In the genomic region with DNA sequence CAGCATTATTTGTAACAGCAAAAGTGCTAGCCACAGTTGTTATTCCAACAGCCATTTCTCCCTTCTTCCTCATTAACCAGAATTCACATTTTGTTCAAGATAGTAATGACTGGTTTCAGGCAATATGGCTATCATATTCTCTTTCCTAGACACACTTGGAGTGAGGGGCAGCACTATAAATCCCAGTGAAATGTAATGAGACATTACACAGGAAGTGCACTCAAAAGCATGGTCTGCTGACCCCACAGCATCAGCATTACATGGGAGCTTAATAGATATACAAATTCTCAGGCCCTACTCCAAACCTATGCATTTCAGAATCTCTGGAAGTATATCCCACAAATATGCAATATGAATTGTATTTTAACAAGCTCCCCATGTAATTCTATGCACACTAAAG, we compare ENCODE assay signal across 22 cellular contexts. TPM values are rescaled to one million over a fixed set of nuclear protein-coding genes. Genes with fewer than 3 reads are reported as not detected.
DNase-seq lines count a peak whose midpoint lies in the region; ATAC-seq and TF ChIP-seq lines count a peak whose summit lies in the region.
"Had no signal": no experiment of that assay in that cellular context is flagged by ENCODE, and none has a peak within 500 bp of the region (broad histone marks: within the 10 kb centered on the region; RNA-seq: fewer than 3 reads in every experiment).

No MANE protein-coding gene starts in this region.

- DNase-seq in GM23338 (ENCODE audit: low spot score), result no peak
- peak; percentile 3 for DNase-seq in NCI-H69 (lab: John Stamatoyannopoulos, UW)
- no peak for DNase-seq in WTC11 (ENCODE audit: low spot score)
- peak; percentile 54 for DNase-seq in left kidney (ENCODE audit: low read depth, low spot score)
- DNase-seq in middle frontal gyrus (ENCODE audit: extremely low spot score, low spot score), result no peak
- DNase-seq in T-helper 9 cell, result no peak
- no peak for DNase-seq in T-helper 2 cell treated with Interferon-gamma antibody and Interleukin-4, amounts not matched to agents 5 μg/mL and 100 μg/mL, for 36 hours (ENCODE audit: low spot score)
- no peak for DNase-seq in aorta
- DNase-seq: AML-193; BE2C; CD4-positive, alpha-beta T cell; CD8-positive, alpha-beta memory T cell; DMS 273 treated with DMSO at 0.1 percent for 48 hours; DMS79; EL; GDM1; H7; HCEC 1CT had no signal

- H3K9me2 ChIP-seq in GM23338 (ENCODE audit: insufficient read depth), result no peaks in the 10 kb centered on the region

- intact Hi-C loops in aorta (cut with DNase I), result no loop called here

- CTCF ChIA-PET in WTC11 (lab: Charles Lee), result interaction anchor here (0.6 kb wide), 1 partner anchor 136 kb away, joined by 4 read pairs; no protein-coding TSS in a partner anchor

- H3K27ac ChIP-seq in GM23338 (ENCODE audit: low read depth) (no peak overlapping the region), aorta (ENCODE audit: low read depth in 1 of 2, low read length in 2 of 2) (no peak overlapping the region)
- H3K27ac ChIP-seq: 22Rv1; BLaER1 treated with 17β-estradiol and CSF1 and Interleukin-3, amounts not matched to agents 10 nM and 100 nM had no signal

- H3K9me3 Mint-ChIP-seq in GM23338 (no peaks in the 10 kb centered on the region), WTC11 (0 out of 2 replicates have a peak, but pooled peaks cover 2% of the 10 kb centered on the region)
- no peaks in the 10 kb centered on the region for H3K9me3 Mint-ChIP-seq in T-helper 2 cell treated with Interferon-gamma antibody and Interleukin-4, amounts not matched to agents 5 μg/mL and 100 μg/mL, for 36 hours
- H3K9me3 Mint-ChIP-seq: CD14-positive monocyte; CD4-positive, alpha-beta T cell; CD8-positive, alpha-beta memory T cell had no signal

- H3F3A ChIP-seq in GM23338 (replicated peaks; ENCODE audit: low read depth), result no peaks in the 10 kb centered on the region

- 0 out of 2 replicates have a peak, but pooled peaks cover 7% of the 10 kb centered on the region for H4K20me1 ChIP-seq in GM23338 (replicated peaks; ENCODE audit: insufficient read depth)

- H3K27me3 Mint-ChIP-seq in GM23338 (ENCODE audit: insufficient read depth, low read depth, poor library complexity) (no peaks in the 10 kb centered on the region), WTC11 (ENCODE audit: low read depth) (no peaks in the 10 kb centered on the region)
- H3K27me3 Mint-ChIP-seq in T-helper 2 cell treated with Interferon-gamma antibody and Interleukin-4, amounts not matched to agents 5 μg/mL and 100 μg/mL, for 36 hours (ENCODE audit: low read depth), result no peaks in the 10 kb centered on the region
- H3K27me3 Mint-ChIP-seq: CD4-positive, alpha-beta T cell; CD8-positive, alpha-beta memory T cell had no signal

- TF ChIP-seq CTCF in GM23338 (conservative IDR thresholded peaks at IDR 0.05; ENCODE audit: low read depth in 2 of 2) (no peak), WTC11 (IDR thresholded peaks at IDR 0.05) (no peak)

- peak overlapping the region; percentile 23; the same call in 1 of the 2 replicates for H3K27ac Mint-ChIP-seq in GM23338
- peak overlapping the region; percentile 57; the same call in 1 of the 2 replicates for H3K27ac Mint-ChIP-seq in WTC11
- H3K27ac Mint-ChIP-seq in T-helper 2 cell treated with Interferon-gamma antibody and Interleukin-4, amounts not matched to agents 5 μg/mL and 100 μg/mL, for 36 hours, result no peak overlapping the region
- H3K27ac Mint-ChIP-seq: CD14-positive monocyte; CD4-positive, alpha-beta T cell; CD8-positive, alpha-beta memory T cell had no signal

- H3K36me3 Mint-ChIP-seq in GM23338 (ENCODE audit: low read depth) (peaks cover 13% of the 10 kb centered on the region; the same call in 2 of the 3 replicates), WTC11 (peaks cover 24% of the 10 kb centered on the region)
- peaks cover 29% of the 10 kb centered on the region for H3K36me3 Mint-ChIP-seq in T-helper 2 cell treated with Interferon-gamma antibody and Interleukin-4, amounts not matched to agents 5 μg/mL and 100 μg/mL, for 36 hours (ENCODE audit: low read depth)

- H3K4me1 Mint-ChIP-seq in GM23338, result peaks cover 21% of the 10 kb centered on the region
- peaks cover 26% of the 10 kb centered on the region for H3K4me1 Mint-ChIP-seq in WTC11
- peaks cover 2% of the 10 kb centered on the region for H3K4me1 Mint-ChIP-seq in T-helper 2 cell treated with Interferon-gamma antibody and Interleukin-4, amounts not matched to agents 5 μg/mL and 100 μg/mL, for 36 hours (ENCODE audit: low read depth)

- no peak overlapping the region for H3K4me3 Mint-ChIP-seq in GM23338
- no peak overlapping the region for H3K4me3 Mint-ChIP-seq in WTC11
- no peak overlapping the region for H3K4me3 Mint-ChIP-seq in T-helper 2 cell treated with Interferon-gamma antibody and Interleukin-4, amounts not matched to agents 5 μg/mL and 100 μg/mL, for 36 hours
- H3K4me3 Mint-ChIP-seq: CD14-positive monocyte; CD4-positive, alpha-beta T cell; CD8-positive, alpha-beta memory T cell had no signal

- POLR2A ChIA-PET in WTC11 (lab: Charles Lee), result interaction anchor here (0.7 kb wide), 1 partner anchor 9 kb away, joined by 4 read pairs; no protein-coding TSS in a partner anchor

- peaks cover 14% of the 10 kb centered on the region; the same call in 1 of the 2 replicates for H3K36me3 ChIP-seq in GM23338 (ENCODE audit: insufficient read depth)
- no peaks in the 10 kb centered on the region for H3K36me3 ChIP-seq in aorta (ENCODE audit: control insufficient read depth in 1 of 2, insufficient read depth in 2 of 2, low read length in 1 of 2)

- H3K4me2 ChIP-seq in GM23338, result no peak overlapping the region
- H3K4me2 ChIP-seq: BLaER1 treated with 17β-estradiol and CSF1 and Interleukin-3, amounts not matched to agents 10 nM and 100 nM had no signal

- no peaks in the 10 kb centered on the region for H3K9me3 ChIP-seq in aorta (ENCODE audit: control insufficient read depth, low read length)
- H3K9me3 ChIP-seq: BE2C had no signal

- H3K4me1 ChIP-seq in GM23338 (ENCODE audit: insufficient read depth), result peaks cover 19% of the 10 kb centered on the region; the same call in 1 of the 2 replicates
- no peaks in the 10 kb centered on the region for H3K4me1 ChIP-seq in aorta (ENCODE audit: control insufficient read depth in 1 of 2, insufficient read depth in 2 of 2, low read length in 2 of 2)
- H3K4me1 ChIP-seq: BE2C had no signal

- no peak overlapping the region for H2AFZ ChIP-seq in GM23338

- ATAC-seq in GM23338 (no peak), WTC11 (no peak), aorta (ENCODE audit: low FRiP score) (no peak)
- ATAC-seq: GM12878 had no signal

- peaks cover 45% of the 10 kb centered on the region for H3K79me2 ChIP-seq in GM23338 (replicated peaks; ENCODE audit: insufficient read depth)

- no peaks in the 10 kb centered on the region for H3K27me3 ChIP-seq in GM23338 (ENCODE audit: insufficient read depth)
- no peaks in the 10 kb centered on the region for H3K27me3 ChIP-seq in aorta (ENCODE audit: control insufficient read depth in 1 of 2, insufficient read depth in 2 of 2, low read length in 1 of 2)
- H3K27me3 ChIP-seq: BE2C; BLaER1 treated with 17β-estradiol and CSF1 and Interleukin-3, amounts not matched to agents 10 nM and 100 nM had no signal

- H3K4me3 ChIP-seq in GM23338 (no peak overlapping the region), aorta (ENCODE audit: low read length in 2 of 2) (no peak overlapping the region)
- H3K4me3 ChIP-seq: BLaER1 treated with 17β-estradiol and CSF1 and Interleukin-3, amounts not matched to agents 10 nM and 100 nM; GM12878 had no signal

TF ChIP-seq in GM23338, 12 proteins besides CTCF, POLR2A, EP300 and RAD21 (continues in another document):
- no peak for TF ChIP-seq POLR2AphosphoS5 (IDR thresholded peaks at IDR 0.05; ENCODE audit: low read depth)
- no peak for TF ChIP-seq STAT1 (IDR thresholded peaks at IDR 0.05; ENCODE audit: unreplicated experiment)
- TF ChIP-seq JUNB (IDR thresholded peaks at IDR 0.05; ENCODE audit: unreplicated experiment), result no peak
- no peak for TF ChIP-seq EZH2phosphoT487 (IDR thresholded peaks at IDR 0.05; ENCODE audit: unreplicated experiment)
- TF ChIP-seq, protein P1, sequence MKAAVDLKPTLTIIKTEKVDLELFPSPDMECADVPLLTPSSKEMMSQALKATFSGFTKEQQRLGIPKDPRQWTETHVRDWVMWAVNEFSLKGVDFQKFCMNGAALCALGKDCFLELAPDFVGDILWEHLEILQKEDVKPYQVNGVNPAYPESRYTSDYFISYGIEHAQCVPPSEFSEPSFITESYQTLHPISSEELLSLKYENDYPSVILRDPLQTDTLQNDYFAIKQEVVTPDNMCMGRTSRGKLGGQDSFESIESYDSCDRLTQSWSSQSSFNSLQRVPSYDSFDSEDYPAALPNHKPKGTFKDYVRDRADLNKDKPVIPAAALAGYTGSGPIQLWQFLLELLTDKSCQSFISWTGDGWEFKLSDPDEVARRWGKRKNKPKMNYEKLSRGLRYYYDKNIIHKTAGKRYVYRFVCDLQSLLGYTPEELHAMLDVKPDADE (IDR thresholded peaks at IDR 0.05), result no peak
- TF ChIP-seq NANOG (IDR thresholded peaks at IDR 0.05; ENCODE audit: borderline replicate concordance), result no peak
- no peak for TF ChIP-seq ZNF331 (CRISPR knock-in tag; IDR thresholded peaks at IDR 0.05; ENCODE audit: low read depth)
- no peak for TF ChIP-seq CREB1 (CRISPR knock-in tag; IDR thresholded peaks at IDR 0.05; ENCODE audit: low read depth)

TF ChIP-seq in WTC11, 78 proteins besides CTCF, POLR2A, EP300 and RAD21 (continues in another document):
- TF ChIP-seq, protein P2, sequence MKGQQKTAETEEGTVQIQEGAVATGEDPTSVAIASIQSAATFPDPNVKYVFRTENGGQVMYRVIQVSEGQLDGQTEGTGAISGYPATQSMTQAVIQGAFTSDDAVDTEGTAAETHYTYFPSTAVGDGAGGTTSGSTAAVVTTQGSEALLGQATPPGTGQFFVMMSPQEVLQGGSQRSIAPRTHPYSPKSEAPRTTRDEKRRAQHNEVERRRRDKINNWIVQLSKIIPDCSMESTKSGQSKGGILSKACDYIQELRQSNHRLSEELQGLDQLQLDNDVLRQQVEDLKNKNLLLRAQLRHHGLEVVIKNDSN (CRISPR knock-in tag; IDR thresholded peaks at IDR 0.05), result no peak

RNA-seq across cellular contexts. Expression of a gene that starts 21.4 kb away (rescaled TPM):
- total RNA-seq in GM23338 (2014; rRNA removed; shearing (Covaris generic)), result 12.0 and 18.4 TPM in 2 replicates
- polyA plus RNA-seq in GM23338 (2016; fragmentation: Nextera tagmentation; extraction: Ambion mirVana) (7.0 and 8.2 TPM in 2 replicates), aorta (10 to 100 TPM in 1 of 2 donors, 1 to 10 TPM in 1; 4.6 to 10.8 TPM)
- total RNA-seq in WTC11 (2021) (20.6 to 29.3 TPM (median 23.6 TPM) in 3 replicates), aorta (10 to 100 TPM; 37.3 to 44.2 TPM)

Comparison
In these comparisons a context has a peak if more than half of its experiments do, and no peak if none do; other contexts are left out.
1. DNase-seq: peak in NCI-H69 (single experiment) and left kidney (single experiment); none in GM23338 (single experiment), WTC11 (single experiment), middle frontal gyrus (single experiment), T-helper 9 cell (single experiment), T-helper 2 cell treated with Interferon-gamma antibody and Interleukin-4, amounts not matched to agents 5 μg/mL and 100 μg/mL, for 36 hours (single experiment) and aorta (0 of 2).